ENCODE assay signal across 11 cellular contexts in the genomic region with DNA sequence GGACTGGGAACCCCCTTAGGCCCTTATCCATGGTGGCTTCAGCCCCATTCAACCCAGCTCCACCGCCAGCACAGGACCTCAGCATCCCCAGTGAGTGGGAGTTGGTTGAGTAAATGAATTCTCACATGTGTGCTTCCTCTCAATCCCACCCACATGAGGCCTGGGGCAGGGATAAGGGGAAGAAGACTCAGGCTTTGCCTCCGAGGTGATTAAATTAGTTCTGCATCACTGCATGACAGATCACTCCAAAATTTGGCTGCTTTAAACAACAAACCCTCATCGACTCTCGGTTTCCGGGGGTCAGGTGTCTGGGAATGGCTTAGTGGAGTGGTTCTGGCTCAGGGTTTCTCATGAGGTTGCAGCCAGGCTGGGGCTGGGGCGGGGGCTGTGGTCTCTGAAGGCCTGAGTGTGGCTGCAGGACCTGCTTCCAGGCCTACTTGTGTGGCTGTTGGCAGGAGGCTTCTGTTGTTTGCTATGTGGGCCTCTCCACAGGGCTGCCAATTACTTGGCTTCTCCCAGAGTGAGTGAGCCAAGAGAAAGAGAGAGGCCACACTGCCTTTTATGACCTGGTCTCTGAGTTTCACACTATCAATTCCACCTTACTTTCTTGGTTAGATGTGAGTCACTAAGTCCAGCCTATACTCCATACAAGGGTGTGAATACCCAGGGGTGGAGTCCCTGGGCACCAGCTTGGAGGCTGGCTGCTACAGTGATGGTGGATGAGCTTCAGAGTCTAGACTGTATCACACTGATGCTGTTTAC. TPM values are rescaled to one million over a fixed set of nuclear protein-coding genes. Genes with fewer than 3 reads are reported as not detected.
DNase-seq lines count a peak whose midpoint lies in the region; ATAC-seq and TF ChIP-seq lines count a peak whose summit lies in the region.
"Had no signal": no experiment of that assay in that cellular context is flagged by ENCODE, and none has a peak within 500 bp of the region (broad histone marks: within the 10 kb centered on the region; RNA-seq: fewer than 3 reads in every experiment).

No MANE protein-coding gene starts in this region.

- 0 out of 2 replicates have a peak, but pooled peaks cover 6% of the 10 kb centered on the region for H3K4me1 ChIP-seq in GM23248 (ENCODE audit: insufficient read depth)
- H3K4me1 ChIP-seq in mucosa of stomach (ENCODE audit: control insufficient read depth, insufficient read depth, low read length): peaks cover 33% of the 10 kb centered on the region
- H3K4me1 ChIP-seq: vagina had no signal

- H3K9ac ChIP-seq in GM23248 (no peak overlapping the region), mucosa of stomach (ENCODE audit: low read length) (peak overlapping the region; percentile 69)

- 55 to 56% methylated on average over 6 of the region's 6 CpGs for WGBS in GM23248 (ENCODE audit: low coverage in 1 of 2, low lambda C conversion rate in 2 of 2, missing lambda C conversion rate in 2 of 2), 2 experiments

- no peak overlapping the region for H3K4me2 ChIP-seq in GM23248 (ENCODE audit: unreplicated experiment)

- H3K27ac ChIP-seq in GM23248: no peak overlapping the region
- H3K27ac ChIP-seq: vagina had no signal

- H3K4me3 ChIP-seq in GM23248 (no peak overlapping the region), astrocyte of the cerebellum (ENCODE audit: low read depth, low read length) (no peak overlapping the region), mucosa of stomach (ENCODE audit: low read length) (no peak overlapping the region)
- H3K4me3 ChIP-seq: vagina had no signal

- H4K20me1 ChIP-seq in GM23248 (ENCODE audit: insufficient read depth): no peaks in the 10 kb centered on the region

- H3K36me3 ChIP-seq in GM23248 (ENCODE audit: low read depth) (no peaks in the 10 kb centered on the region), mucosa of stomach (ENCODE audit: control insufficient read depth, insufficient read depth, low read length) (no peaks in the 10 kb centered on the region)
- H3K36me3 ChIP-seq: vagina had no signal

- ATAC-seq in GM19324 (IDR thresholded peaks at IDR 0.05; ENCODE audit: low FRiP score, unreplicated experiment) (no peak), HG03439 (IDR thresholded peaks at IDR 0.05; ENCODE audit: unreplicated experiment) (no peak)

- H3K9me3 ChIP-seq in GM23248 (ENCODE audit: low read depth) (no peaks in the 10 kb centered on the region), mucosa of stomach (ENCODE audit: control insufficient read depth, low read length) (no peaks in the 10 kb centered on the region)
- H3K9me3 ChIP-seq: vagina had no signal

- in situ Hi-C loops in GM23248 (cut with MboI) (no loop called here), astrocyte of the cerebellum (cut with HindIII; ENCODE audit: low sequenced_read_pairs) (no loop called here)

- H3K27me3 ChIP-seq in GM23248 (replicated peaks; ENCODE audit: insufficient read depth) (no peaks in the 10 kb centered on the region; the same call in 1 of the 2 replicates), mucosa of stomach (ENCODE audit: control insufficient read depth, insufficient read depth, low read length) (no peaks in the 10 kb centered on the region)
- H3K27me3 ChIP-seq: vagina had no signal

- H3F3A ChIP-seq in GM23248 (ENCODE audit: insufficient read depth): no peaks in the 10 kb centered on the region

- no peaks in the 10 kb centered on the region for H3K79me2 ChIP-seq in GM23248 (ENCODE audit: insufficient read depth)

- DNase-seq in CD1c-positive myeloid dendritic cell (ENCODE audit: extremely low spot score): peak; percentile 90
- peak; percentile 38 for DNase-seq in GM23248
- DNase-seq in astrocyte of the cerebellum (ENCODE audit: low read depth): peak; percentile 24
- no peak for DNase-seq in hippocampal formation (lab: John Stamatoyannopoulos, UW)
- no peak for DNase-seq in T-helper 2 cell
- DNase-seq: EL had no signal

- H2AFZ ChIP-seq in GM23248: no peak overlapping the region

- TF ChIP-seq CTCF in astrocyte of the cerebellum (IDR thresholded peaks at IDR 0.05; ENCODE audit: low read depth, low read length, missing control alignments): no peak

- no peaks in the 10 kb centered on the region for H3K9me2 ChIP-seq in GM23248 (ENCODE audit: insufficient read depth)

RNA-seq across cellular contexts. Expression of a gene that starts 15.9 kb away (rescaled TPM):
- total RNA-seq in GM23248 (2014; rRNA removed; shearing (Covaris generic)): not detected in 2 replicates
- polyA plus RNA-seq in GM23248 (2016; fragmentation: Nextera tagmentation; extraction: Ambion mirVana): not detected in 2 replicates
- total RNA-seq: endothelial cell of umbilical vein, vagina had no signal
- polyA plus RNA-seq: endothelial cell of umbilical vein had no signal

RNA-seq across cellular contexts. Expression of a gene that starts 35.1 kb away (rescaled TPM):
- 7.6 and 10.0 TPM in 2 replicates for total RNA-seq in GM23248 (2014; rRNA removed; shearing (Covaris generic))
- polyA plus RNA-seq in GM23248 (2016; fragmentation: Nextera tagmentation; extraction: Ambion mirVana): 7.5 and 8.8 TPM in 2 replicates

Comparison
In these comparisons a context has a peak if more than half of its experiments do, and no peak if none do; other contexts are left out.
1. DNase-seq: peak in CD1c-positive myeloid dendritic cell (single experiment), GM23248 (single experiment) and astrocyte of the cerebellum (single experiment); none in hippocampal formation (0 of 2) and T-helper 2 cell (0 of 5).